In genomic region chr5:118919016-118919415, GRCh38 we compare ENCODE assay signal across 17 cellular contexts.
DNase-seq lines count a peak whose midpoint lies in the region; ATAC-seq, FAIRE-seq and TF ChIP-seq lines count a peak whose summit lies in the region.
"Had no signal": no experiment of that assay in that cellular context is flagged by ENCODE, and none has a peak within 500 bp of the region (broad histone marks: within the 10 kb centered on the region; RNA-seq: fewer than 3 reads in every experiment).

No MANE protein-coding gene starts in this region.

- no peak overlapping the region for H3K4me2 ChIP-seq in GM12878 (ENCODE audit: control insufficient read depth, insufficient read depth)
- H3K4me2 ChIP-seq in mesendoderm (ENCODE audit: low read length), result no peak overlapping the region
- no peak overlapping the region for H3K4me2 ChIP-seq in Karpas-422 (ENCODE audit: low read depth, low read length, poor library complexity, severe bottlenecking)

- H3K27me3 ChIP-seq in HUES6 (ENCODE audit: control insufficient read depth, insufficient read depth, low read length) (no peaks in the 10 kb centered on the region), GM12878 (replicated peaks in 1 of 2; ENCODE audit: control insufficient read depth in 2 of 2, insufficient read depth in 2 of 2, low read length in 1 of 2) (no peaks in the 10 kb centered on the region), mesendoderm (ENCODE audit: insufficient read depth, low read length, poor library complexity) (no peaks in the 10 kb centered on the region), Karpas-422 (ENCODE audit: low read length) (no peaks in the 10 kb centered on the region)
- no peaks in the 10 kb centered on the region for H3K27me3 ChIP-seq in CD4-positive, alpha-beta T cell (ENCODE audit: control insufficient read depth, insufficient read depth, low read length)

- TF ChIP-seq CTCF in GM12878 (IDR thresholded peaks at IDR 0.05 in 2 of 3, conservative IDR thresholded peaks at IDR 0.05 in 1 of 3; ENCODE audit: control insufficient read depth in 2 of 3, extremely low read depth in 1 of 3, insufficient read depth in 1 of 3, low read depth in 3 of 3, low read length in 3 of 3), result no peak
- TF ChIP-seq CTCF in CD4-positive, alpha-beta T cell (IDR thresholded peaks at IDR 0.05), result no peak

- H3K9me3 ChIP-seq in HUES6 (ENCODE audit: control insufficient read depth, insufficient read depth, low read depth, low read length) (no peaks in the 10 kb centered on the region), GM12878 (replicated peaks; ENCODE audit: control insufficient read depth, insufficient read depth, low read length) (no peaks in the 10 kb centered on the region), Karpas-422 (ENCODE audit: low read length) (no peaks in the 10 kb centered on the region)
- H3K9me3 ChIP-seq in CD4-positive, alpha-beta T cell (ENCODE audit: control insufficient read depth, low read length), result no peaks in the 10 kb centered on the region

- POLR2A ChIA-PET in GM12878 (lab: Charles Lee), result no interaction called here
- POLR2A ChIA-PET in CD4-positive, alpha-beta T cell (lab: Charles Lee), result no interaction called here

- no peak overlapping the region for H3K56ac ChIP-seq in mesendoderm (ENCODE audit: low read length)

- no peak for FAIRE-seq in GM12878 (lab: Jason Lieb, UNC)
- FAIRE-seq: RCC 7860 had no signal

- peak; percentile 21 for DNase-seq in EH (ENCODE audit: low read depth)
- no peak for DNase-seq in GM12878 (ENCODE audit: low read depth, low spot score)
- peak; percentile 49 for DNase-seq in mesendoderm
- DNase-seq in cerebellum (ENCODE audit: low spot score), result no peak
- no peak for DNase-seq in CD4-positive, alpha-beta T cell
- DNase-seq in occipital lobe (lab: John Stamatoyannopoulos, UW), result no peak
- no peak for DNase-seq in Karpas-422
- DNase-seq: DMS79, GF-D8, GOT3, Kasumi-1, NCI-H2029 treated with DMSO at 0.1 percent for 48 hours, NCI-H226, NCI-H748 treated with DMSO at 0.1 percent for 48 hours, SHP77 treated with DMSO at 0.1 percent for 48 hours had no signal

- no peak for ATAC-seq in GM12878
- no peak for ATAC-seq in CD4-positive, alpha-beta T cell (ENCODE audit: poor library complexity)

- no peaks in the 10 kb centered on the region for H3K27me3 Mint-ChIP-seq in CD4-positive, alpha-beta T cell

- no peaks in the 10 kb centered on the region for H3K4me1 Mint-ChIP-seq in CD4-positive, alpha-beta T cell (ENCODE audit: low read depth)

- no TSS peak for BruUV-seq in GM12878 (replicated peaks; lab: Mats Ljungman, UMichigan)

- peaks cover 41% of the 10 kb centered on the region for H3K4me1 ChIP-seq in HUES6 (ENCODE audit: control insufficient read depth, insufficient read depth, low read length)
- no peaks in the 10 kb centered on the region for H3K4me1 ChIP-seq in GM12878 (ENCODE audit: control insufficient read depth, insufficient read depth, low read length)
- H3K4me1 ChIP-seq in mesendoderm (ENCODE audit: control insufficient read depth, low read depth, low read length), result peaks cover 5% of the 10 kb centered on the region
- H3K4me1 ChIP-seq in Karpas-422 (ENCODE audit: low read length), result no peaks in the 10 kb centered on the region

- H3K9me3 Mint-ChIP-seq in CD4-positive, alpha-beta T cell, result no peaks in the 10 kb centered on the region

- no peak for TF ChIP-seq RAD21 in GM12878 (IDR thresholded peaks at IDR 0.05; ENCODE audit: insufficient read depth, low read depth, low read length)

- H3K27ac ChIP-seq in HUES6 (ENCODE audit: low read depth, low read length) (peak overlapping the region; percentile 51; the same call in 1 of the 2 replicates), GM12878 (ENCODE audit: control insufficient read depth, insufficient read depth) (no peak overlapping the region), mesendoderm (ENCODE audit: low read depth, low read length) (no peak overlapping the region), Karpas-422 (ENCODE audit: low read length) (no peak overlapping the region)
- no peak overlapping the region for H3K27ac ChIP-seq in CD4-positive, alpha-beta T cell (ENCODE audit: low read depth, low read length)

- no peak overlapping the region for H3K23ac ChIP-seq in mesendoderm (ENCODE audit: low read length)

- H2BK120ac ChIP-seq in mesendoderm (ENCODE audit: low read depth, low read length), result no peak overlapping the region

- peaks cover 4% of the 10 kb centered on the region for H3K79me1 ChIP-seq in mesendoderm (ENCODE audit: low read length)

- intact Hi-C loops in GM12878 (cut with micrococcal nuclease; ENCODE audit: unreplicated experiment), result no loop called here
- intact Hi-C loops in CD4-positive, alpha-beta T cell (cut with DNase I, micrococcal nuclease), result no loop called here

- H3K79me2 ChIP-seq in GM12878 (ENCODE audit: control insufficient read depth, insufficient read depth, low read length), result no peaks in the 10 kb centered on the region
- H3K79me2 ChIP-seq in mesendoderm (ENCODE audit: control insufficient read depth, insufficient read depth, low read length), result no peaks in the 10 kb centered on the region
- H3K79me2 ChIP-seq in Karpas-422 (ENCODE audit: low read length), result no peaks in the 10 kb centered on the region

- H3K9ac ChIP-seq in HUES6 (ENCODE audit: low read length), result no peak overlapping the region
- no peak overlapping the region for H3K9ac ChIP-seq in GM12878 (ENCODE audit: control insufficient read depth, insufficient read depth, low read length)
- H3K9ac ChIP-seq in mesendoderm (ENCODE audit: low read length), result no peak overlapping the region
- H3K9ac ChIP-seq in Karpas-422 (ENCODE audit: low read length), result no peak overlapping the region

- TF ChIP-seq EP300 in GM12878 (IDR thresholded peaks at IDR 0.05; ENCODE audit: borderline replicate concordance in 1 of 2, control insufficient read depth in 1 of 2, low read depth in 2 of 2, low read length in 2 of 2), result no peak

- H4K20me1 ChIP-seq in GM12878 (ENCODE audit: control insufficient read depth, insufficient read depth) (no peaks in the 10 kb centered on the region), Karpas-422 (ENCODE audit: insufficient read depth, low read depth, low read length) (no peaks in the 10 kb centered on the region)

- 49% methylated on average over 3 of the region's 3 CpGs for WGBS in GM12878 (ENCODE audit: insufficient coverage, insufficient replicate concordance, low lambda C conversion rate, missing lambda C conversion rate)
- no CpG with 5 or more reads among the region's 3 CpGs for WGBS in mesendoderm (ENCODE audit: extremely low coverage, insufficient coverage, low lambda C conversion rate)

- no peak for TF ChIP-seq POLR2A in GM12878 (IDR thresholded peaks at IDR 0.05; ENCODE audit: low read depth, low read length)

- no peak overlapping the region for H4K5ac ChIP-seq in mesendoderm (ENCODE audit: low read length)

- H3K4me3 ChIP-seq in HUES6 (ENCODE audit: low read depth, low read length), result no peak overlapping the region
- no peak overlapping the region for H3K4me3 ChIP-seq in GM12878
- no peak overlapping the region for H3K4me3 ChIP-seq in mesendoderm (ENCODE audit: low read length)
- no peak overlapping the region for H3K4me3 ChIP-seq in Karpas-422 (ENCODE audit: low read length)

- RAD21 ChIA-PET in GM12878 (lab: Charles Lee; ENCODE audit: unreplicated experiment), result no interaction called here

- no peak overlapping the region for H3K27ac Mint-ChIP-seq in CD4-positive, alpha-beta T cell

- H2AK5ac ChIP-seq in mesendoderm (ENCODE audit: low read length), result no peak overlapping the region

- in situ Hi-C loops in GM12878 (cut with MboI), result no loop called here

- H2BK15ac ChIP-seq in mesendoderm (replicated peaks; ENCODE audit: low read depth), result no peak overlapping the region

- H3K36me3 ChIP-seq in HUES6 (ENCODE audit: control insufficient read depth, insufficient read depth, low read length) (peaks cover 21% of the 10 kb centered on the region), GM12878 (ENCODE audit: control insufficient read depth in 2 of 2, insufficient read depth in 2 of 2, low read length in 1 of 2) (no peaks in the 10 kb centered on the region), mesendoderm (ENCODE audit: control insufficient read depth, insufficient read depth, low read length) (no peaks in the 10 kb centered on the region), Karpas-422 (ENCODE audit: insufficient read depth, low read length) (no peaks in the 10 kb centered on the region)

- no peak overlapping the region for H4K8ac ChIP-seq in mesendoderm (ENCODE audit: low read depth, low read length)

- H3K4ac ChIP-seq in mesendoderm (ENCODE audit: low read depth, low read length), result no peak overlapping the region

- H3K9me2 ChIP-seq in Karpas-422 (replicated peaks; ENCODE audit: insufficient read depth, low read length), result no peaks in the 10 kb centered on the region

- no peak overlapping the region for H3K18ac ChIP-seq in mesendoderm (ENCODE audit: low read length)

- 0 out of 2 replicates have a peak overlapping the region, but pooled peaks have one; percentile 21 for H2AFZ ChIP-seq in GM12878 (ENCODE audit: control insufficient read depth, low read depth, low read length)
- H2AFZ ChIP-seq in Karpas-422 (ENCODE audit: low read length), result no peak overlapping the region

- H2BK5ac ChIP-seq in mesendoderm (ENCODE audit: low read length), result no peak overlapping the region

- peaks cover 33% of the 10 kb centered on the region for H3K36me3 Mint-ChIP-seq in CD4-positive, alpha-beta T cell (ENCODE audit: low read depth)

- no peak overlapping the region for H3K4me3 Mint-ChIP-seq in CD4-positive, alpha-beta T cell

- SMC1A ChIA-PET in GM12878 (lab: Charles Lee; ENCODE audit: uncharacterized antibody, unreplicated experiment), result interaction anchor here (0.5 to 0.6 kb wide), 2 partner anchors 18 to 1493 kb away, joined by 3 read pairs; no protein-coding TSS in a partner anchor

- CTCF ChIA-PET in GM12878 (lab: Yijun Ruan, JAX), result no interaction called here
- CTCF ChIA-PET in CD4-positive, alpha-beta T cell (lab: Charles Lee), result no interaction called here

TF ChIP-seq in GM12878, 131 proteins besides CTCF, POLR2A, EP300 and RAD21 (continues in another document):
- TF ChIP-seq WRNIP1 (IDR thresholded peaks at IDR 0.05; ENCODE audit: borderline replicate concordance, low read depth, low read length), result no peak
- no peak for TF ChIP-seq KDM1A (IDR thresholded peaks at IDR 0.05; ENCODE audit: borderline replicate concordance)
- no peak for TF ChIP-seq SMARCA5 (IDR thresholded peaks at IDR 0.05)
- TF ChIP-seq HCFC1 (IDR thresholded peaks at IDR 0.05; ENCODE audit: low read length), result no peak

Comparison
In these comparisons a context has a peak if more than half of its experiments do, and no peak if none do; other contexts are left out.
1. DNase-seq: peak in EH (single experiment) and mesendoderm (single experiment); none in GM12878 (single experiment), cerebellum (single experiment), CD4-positive, alpha-beta T cell (0 of 10), occipital lobe (single experiment) and Karpas-422 (single experiment).